ENCODE assay signal across 9 cellular contexts in the genomic region with DNA sequence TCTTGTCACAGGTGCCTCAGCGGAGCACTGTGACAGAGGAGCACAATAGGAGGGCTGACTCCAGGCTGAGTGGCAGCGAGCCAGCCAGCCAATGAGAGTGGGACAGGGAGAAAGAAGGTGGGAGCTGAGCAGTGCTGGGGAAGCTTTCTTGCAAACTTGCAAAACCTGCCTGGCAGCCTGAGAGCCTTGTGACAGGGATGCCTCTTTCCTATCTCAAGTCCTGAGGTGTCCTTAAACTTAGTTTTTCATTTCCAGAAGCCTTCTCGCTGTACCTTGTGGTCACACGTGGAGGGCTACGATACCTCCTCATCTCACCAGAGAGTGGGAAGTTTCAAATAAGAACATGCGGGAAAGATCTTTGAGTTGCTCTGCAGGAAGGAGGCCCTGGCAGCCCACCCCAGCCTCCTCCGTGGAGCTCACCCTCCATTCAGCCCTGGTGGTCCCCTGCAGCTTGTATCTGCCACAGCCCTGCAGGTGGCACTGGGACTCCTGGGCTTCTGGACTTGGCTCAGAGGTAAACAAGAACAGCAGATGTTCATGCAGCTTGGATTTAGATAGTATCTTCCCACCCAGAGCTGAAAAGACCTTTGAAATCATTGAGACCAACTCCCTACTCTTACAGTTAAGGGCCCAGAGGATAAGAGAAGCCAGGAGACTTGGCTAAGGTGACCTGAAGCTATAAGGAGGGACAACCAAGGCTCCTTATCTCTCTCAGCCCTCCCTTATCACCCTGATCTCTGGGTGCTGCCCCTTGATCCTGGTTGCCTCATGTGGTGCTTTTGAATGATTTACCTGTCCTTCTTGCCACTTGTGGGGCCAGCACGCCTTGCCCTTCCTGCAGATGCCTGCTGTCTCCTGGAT.
A peak's percentile ranks its signal among the peaks of the same experiment; 100 is the strongest.
DNase-seq lines count a peak whose midpoint lies in the region; ATAC-seq and TF ChIP-seq lines count a peak whose summit lies in the region.
"Had no signal": no experiment of that assay in that cellular context is flagged by ENCODE, and none has a peak within 500 bp of the region (broad histone marks: within the 10 kb centered on the region; RNA-seq: fewer than 3 reads in every experiment).

No MANE protein-coding gene starts in this region.

- WGBS in transverse colon (ENCODE audit: low coverage in 1 of 2), 2 donors: 39 to 53% methylated on average over 2 to 8 of the region's 8 CpGs

- no peak for TF ChIP-seq POLR2A in transverse colon (IDR thresholded peaks at IDR 0.05)

- H3K27ac ChIP-seq in OCI-LY7 (ENCODE audit: low read depth, low read length, poor library complexity, severe bottlenecking) (no peak overlapping the region), transverse colon (peak overlapping the region; percentile 70 to 82 (median 74))

- no peaks in the 10 kb centered on the region for H3K27me3 ChIP-seq in transverse colon

- no peak for ATAC-seq in GM21717 (IDR thresholded peaks at IDR 0.05; ENCODE audit: unreplicated experiment)
- ATAC-seq in GM18511 (IDR thresholded peaks at IDR 0.05; ENCODE audit: unreplicated experiment): no peak
- no peak for ATAC-seq in HG02973 (IDR thresholded peaks at IDR 0.05; ENCODE audit: unreplicated experiment)

- intact Hi-C loops in OCI-LY7 (cut with micrococcal nuclease; ENCODE audit: unreplicated experiment) (loop anchor here (10.0 kb wide), 1 partner anchor 569 kb away; no protein-coding TSS in a partner anchor), transverse colon (cut with DNase I; ENCODE audit: low total_unique reads) (no loop called here)

- no peaks in the 10 kb centered on the region for H3K36me3 Mint-ChIP-seq in activated CD4-positive, alpha-beta T cell treated with anti-CD3 and anti-CD28 coated beads, Interleukin-2, amount 10 ng/mL, durations not matched to agents 7 days and 5 days (ENCODE audit: low read depth)

- POLR2A ChIA-PET in activated CD4-positive, alpha-beta T cell treated with anti-CD3 and anti-CD28 coated beads, Interleukin-2, amount 10 ng/mL, durations not matched to agents 7 days and 5 days (lab: Charles Lee): interaction anchor here (0.6 kb wide), 1 partner anchor 46 kb away, joined by 3 read pairs; no protein-coding TSS in a partner anchor
- POLR2A ChIA-PET in OCI-LY7 (lab: Charles Lee): interaction anchor here (0.6 to 1.8 kb wide), 4 partner anchors 8 to 45 kb away, joined by 3 to 5 read pairs (median 4); no protein-coding TSS in a partner anchor

- TF ChIP-seq CTCF in OCI-LY7 (conservative IDR thresholded peaks at IDR 0.05; ENCODE audit: low read length): peak; percentile 72
- peak in 4 of 5 experiments; percentile 22 to 59 (median 24) for TF ChIP-seq CTCF in transverse colon (IDR thresholded peaks at IDR 0.05)

- H3K4me1 ChIP-seq in OCI-LY7 (ENCODE audit: insufficient read depth, low read length, poor library complexity, severe bottlenecking): peaks cover 35% of the 10 kb centered on the region
- peaks cover 0 to 17% (median 3%) of the 10 kb centered on the region in 4 donors for H3K4me1 ChIP-seq in transverse colon

- in situ Hi-C loops in transverse colon (cut with MboI; ENCODE audit: low pct_ligation_motif_present in 1 of 4, low pct_unique_long_range_greater_than_20kb in 1 of 4, low sequenced_read_pairs in 3 of 4): no loop called here

- peaks cover 17% of the 10 kb centered on the region for H3K4me1 Mint-ChIP-seq in activated CD4-positive, alpha-beta T cell treated with anti-CD3 and anti-CD28 coated beads, Interleukin-2, amount 10 ng/mL, durations not matched to agents 7 days and 5 days

- H2AFZ ChIP-seq in OCI-LY7 (ENCODE audit: low read length): peak overlapping the region; percentile 46; the same call in 1 of the 2 replicates

- H4K20me1 ChIP-seq in OCI-LY7 (ENCODE audit: insufficient read depth, low read length): no peaks in the 10 kb centered on the region

- no peaks in the 10 kb centered on the region for H3K79me2 ChIP-seq in OCI-LY7 (ENCODE audit: insufficient read depth, low read depth, low read length)

- H3K4me3 Mint-ChIP-seq in activated CD4-positive, alpha-beta T cell treated with anti-CD3 and anti-CD28 coated beads, Interleukin-2, amount 10 ng/mL, durations not matched to agents 7 days and 5 days: no peak overlapping the region
- H3K4me3 Mint-ChIP-seq: activated T-cell treated with anti-CD3 and anti-CD28 coated beads, Interleukin-2, amount 50 U/mL, for 4 hours had no signal

- DNase-seq in activated CD4-positive, alpha-beta T cell treated with anti-CD3 and anti-CD28 coated beads, Interleukin-2, amount 10 ng/mL, durations not matched to agents 7 days and 5 days: peak; percentile 13
- no peak for DNase-seq in activated CD4-positive, alpha-beta T cell treated with anti-CD3 and anti-CD28 coated beads, Interleukin-2, amount 50 U/mL, for 4 hours
- DNase-seq in OCI-LY7 (ENCODE audit: low spot score) (peak; percentile 77), iPS DF 4.7 (ENCODE audit: extremely low read depth, low spot score) (peak; percentile 87), transverse colon (peak; percentile 88)
- DNase-seq: activated T-cell treated with anti-CD3 and anti-CD28 coated beads, Interleukin-2, amount 50 U/mL, for 4 hours had no signal

- H3K36me3 ChIP-seq in OCI-LY7 (ENCODE audit: insufficient read depth, low read length) (no peaks in the 10 kb centered on the region; the same call in 1 of the 2 replicates), transverse colon (no peaks in the 10 kb centered on the region)

- H3K4me2 ChIP-seq in OCI-LY7 (ENCODE audit: low read length): peak overlapping the region; percentile 38

- no TSS peak for BruUV-seq in OCI-LY7 (replicated peaks; lab: Mats Ljungman, UMichigan)

- CTCF ChIA-PET in activated CD4-positive, alpha-beta T cell treated with anti-CD3 and anti-CD28 coated beads, Interleukin-2, amount 10 ng/mL, durations not matched to agents 7 days and 5 days (lab: Charles Lee): interaction anchor here (1.1 to 2.0 kb wide), 2 partner anchors 9 to 15 kb away, joined by 6 read pairs; no protein-coding TSS in a partner anchor
- CTCF ChIA-PET in OCI-LY7 (lab: Charles Lee; ENCODE audit: unreplicated experiment): interaction anchor here (0.7 to 1.2 kb wide), 2 partner anchors 30 to 568 kb away, joined by 3 read pairs; no protein-coding TSS in a partner anchor

- H3K9me3 ChIP-seq in OCI-LY7 (ENCODE audit: low read length) (no peaks in the 10 kb centered on the region; the same call in 1 of the 2 replicates), transverse colon (no peaks in the 10 kb centered on the region)

- TF ChIP-seq EP300 in transverse colon (IDR thresholded peaks at IDR 0.05; ENCODE audit: low read depth): peak; percentile 2

- H3K4me3 ChIP-seq in OCI-LY7 (ENCODE audit: low read depth, low read length, poor library complexity, severe bottlenecking): no peak overlapping the region
- H3K4me3 ChIP-seq in transverse colon: peak overlapping the region in 1 of 4 donors; percentile 30

- H3K9me2 ChIP-seq in OCI-LY7 (ENCODE audit: insufficient read depth, low read length): no peaks in the 10 kb centered on the region

- no peak overlapping the region for H3K27ac Mint-ChIP-seq in activated CD4-positive, alpha-beta T cell treated with anti-CD3 and anti-CD28 coated beads, Interleukin-2, amount 10 ng/mL, durations not matched to agents 7 days and 5 days

- H3K27me3 Mint-ChIP-seq in activated CD4-positive, alpha-beta T cell treated with anti-CD3 and anti-CD28 coated beads, Interleukin-2, amount 10 ng/mL, durations not matched to agents 7 days and 5 days: peaks cover 7% of the 10 kb centered on the region

- peaks cover 9% of the 10 kb centered on the region for H3K9me3 Mint-ChIP-seq in activated CD4-positive, alpha-beta T cell treated with anti-CD3 and anti-CD28 coated beads, Interleukin-2, amount 10 ng/mL, durations not matched to agents 7 days and 5 days

Comparison
In these comparisons a context has a peak if more than half of its experiments do, and no peak if none do; other contexts are left out.
1. DNase-seq: peak in activated CD4-positive, alpha-beta T cell treated with anti-CD3 and anti-CD28 coated beads, Interleukin-2, amount 10 ng/mL, durations not matched to agents 7 days and 5 days (single experiment), OCI-LY7 (single experiment), iPS DF 4.7 (single experiment) and transverse colon (single experiment); none in activated CD4-positive, alpha-beta T cell treated with anti-CD3 and anti-CD28 coated beads, Interleukin-2, amount 50 U/mL, for 4 hours (0 of 2).